In the genomic region with DNA sequence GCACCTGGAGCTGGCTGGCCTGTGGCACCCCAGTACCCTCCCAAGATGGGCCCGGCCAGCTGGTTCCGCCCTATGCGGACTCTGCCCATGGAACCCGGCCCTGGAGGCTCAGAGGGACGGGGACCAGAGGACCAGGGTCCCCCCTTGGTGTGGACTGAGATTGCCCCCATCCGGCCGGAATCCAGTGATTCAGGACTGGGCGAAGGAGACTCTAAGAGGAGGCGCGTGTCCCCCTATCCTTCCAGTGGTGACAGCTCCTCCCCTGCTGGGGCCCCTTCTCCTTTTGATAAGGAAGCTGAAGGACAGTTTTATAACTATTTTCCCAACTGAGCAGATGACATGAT, we compare ENCODE assay signal across 18 cellular contexts. TPM values are rescaled to one million over a fixed set of nuclear protein-coding genes. Genes with fewer than 3 reads are reported as not detected.
"Had no signal": no experiment of that assay in that cellular context is flagged by ENCODE, and none has a peak within 500 bp of the region (broad histone marks: within the 10 kb centered on the region; RNA-seq: fewer than 3 reads in every experiment).

No MANE protein-coding gene starts in this region.

- ATAC-seq: naive thymus-derived CD4-positive, alpha-beta T cell had no signal

- H2AFZ ChIP-seq: hepatocyte had no signal

- H3K27me3 Mint-ChIP-seq: central memory CD8-positive, alpha-beta T cell had no signal

- H3K4me3 Mint-ChIP-seq: activated naive CD4-positive, alpha-beta T cell treated with anti-CD3 and anti-CD28 coated beads for 36 hours; central memory CD8-positive, alpha-beta T cell; naive thymus-derived CD4-positive, alpha-beta T cell; T-helper 1 cell treated with Interleukin-12 subunit alpha and Interleukin-12 subunit beta and Interleukin-4 antibody, amounts not matched to agents 30 μg/mL and 1 μg/mL, for 36 hours had no signal

- H3K4me1 ChIP-seq: adrenal gland, right lobe of liver, suprapubic skin, upper lobe of left lung had no signal

- H3K36me3 ChIP-seq: adrenal gland, right lobe of liver, suprapubic skin, upper lobe of left lung had no signal

- H3K9me3 Mint-ChIP-seq: activated naive CD4-positive, alpha-beta T cell treated with anti-CD3 and anti-CD28 coated beads for 36 hours; central memory CD8-positive, alpha-beta T cell; naive thymus-derived CD4-positive, alpha-beta T cell; T-helper 1 cell treated with Interleukin-12 subunit alpha and Interleukin-12 subunit beta and Interleukin-4 antibody, amounts not matched to agents 30 μg/mL and 1 μg/mL, for 36 hours had no signal

- DNase-seq: activated CD4-positive, alpha-beta T cell treated with anti-CD3 and anti-CD28 coated beads, Interleukin-2, amount 50 U/mL, for 4 hours; activated CD4-positive, CD25-positive, alpha-beta regulatory T cell; activated CD8-positive, alpha-beta memory T cell treated with anti-CD3 and anti-CD28 coated beads, Interleukin-2, amount 50 U/mL, for 4 hours; activated naive CD4-positive, alpha-beta T cell treated with anti-CD3 and anti-CD28 coated beads for 36 hours; naive thymus-derived CD4-positive, alpha-beta T cell; nucleus accumbens; right lobe of liver; spleen; stimulated activated CD4-positive, alpha-beta T cell treated with anti-CD3 and anti-CD28 coated beads, Interleukin-1b, Interleukin-23, amount 100 ng/mL, for 48 hours; stimulated activated naive CD4-positive, alpha-beta T cell; upper lobe of left lung had no signal

- H3K4me3 ChIP-seq: adrenal gland, hepatocyte, lung, right lobe of liver, spleen, suprapubic skin, upper lobe of left lung had no signal

- H3K4me2 ChIP-seq: hepatocyte had no signal

- H3K9me3 ChIP-seq: adrenal gland, right lobe of liver, spleen, suprapubic skin, upper lobe of left lung had no signal

- H3K27me3 ChIP-seq: right lobe of liver, upper lobe of left lung had no signal

- H3K27ac ChIP-seq: adrenal gland, hepatocyte, right lobe of liver, suprapubic skin, upper lobe of left lung had no signal

- H3K27ac Mint-ChIP-seq: activated naive CD4-positive, alpha-beta T cell treated with anti-CD3 and anti-CD28 coated beads for 36 hours; naive thymus-derived CD4-positive, alpha-beta T cell had no signal

RNA-seq across cellular contexts. Expression of a gene that starts 12.0 kb away (rescaled TPM):
- total RNA-seq: epithelial cell of proximal tubule, hepatocyte had no signal
- polyA plus RNA-seq: hepatocyte had no signal
